ENCODE assay signal across 16 cellular contexts in the genomic region with DNA sequence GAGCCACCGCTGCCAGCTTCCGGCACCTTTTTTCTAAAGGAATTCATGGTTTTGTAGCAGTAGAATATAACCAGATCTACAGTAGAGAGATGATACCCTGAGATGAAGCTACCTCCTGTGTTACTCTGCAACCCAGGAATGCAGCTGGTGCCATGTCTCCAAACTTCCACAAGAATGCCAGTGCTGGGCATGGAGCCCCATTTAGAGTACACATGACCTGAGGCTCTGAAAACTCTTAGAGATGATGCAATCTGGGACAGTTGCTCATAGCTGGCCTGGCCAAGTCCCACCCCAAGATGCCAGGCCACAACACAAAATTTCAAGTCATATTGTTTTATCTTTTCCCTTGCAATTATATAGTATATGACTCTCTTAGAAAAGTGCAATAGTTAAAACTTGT. TPM values are rescaled to one million over a fixed set of nuclear protein-coding genes. Genes with fewer than 3 reads are reported as not detected.
"Had no signal": no experiment of that assay in that cellular context is flagged by ENCODE, and none has a peak within 500 bp of the region (broad histone marks: within the 10 kb centered on the region; RNA-seq: fewer than 3 reads in every experiment).

No MANE protein-coding gene starts in this region.

RNA-seq across cellular contexts. Expression of a gene that starts 18.5 kb away (rescaled TPM):
- total RNA-seq: dermis microvascular lymphatic vessel endothelial cell; endothelial cell of umbilical vein; natural killer cell treated with Interleukin-12 subunit alpha and Interleukin-12 subunit beta and Interleukin-15 and Interleukin-18, amount 100 ng/mL, for 72 hours had no signal
- polyA plus RNA-seq: endothelial cell of umbilical vein had no signal

RNA-seq across cellular contexts. Expression of a gene that starts 35.1 kb away (rescaled TPM):
- total RNA-seq: chondrocyte; dermis microvascular lymphatic vessel endothelial cell; endodermal cell; endothelial cell of umbilical vein; fibroblast of lung; left ventricle myocardium inferior; lung; natural killer cell treated with Interleukin-12 subunit alpha and Interleukin-12 subunit beta and Interleukin-15 and Interleukin-18, amount 100 ng/mL, for 72 hours; pancreas; progenitor cell of endocrine pancreas; renal cortical epithelial cell; sigmoid colon; thoracic aorta; transverse colon; urinary bladder had no signal
- polyA plus RNA-seq: endothelial cell of umbilical vein, esophagus, fibroblast of lung, lung, pancreas, sigmoid colon, urinary bladder had no signal
